In genomic region chr20:3739926-3740599, GRCh38 we compare ENCODE assay signal across 13 cellular contexts. TPM values are rescaled to one million over a fixed set of nuclear protein-coding genes. Genes with fewer than 3 reads are reported as not detected.
DNase-seq lines count a peak whose midpoint lies in the region; ATAC-seq and TF ChIP-seq lines count a peak whose summit lies in the region.
"Had no signal": no experiment of that assay in that cellular context is flagged by ENCODE, and none has a peak within 500 bp of the region (broad histone marks: within the 10 kb centered on the region; RNA-seq: fewer than 3 reads in every experiment).

No MANE protein-coding gene starts in this region.

- H3K4me2 ChIP-seq in GM23338 (no peak overlapping the region), neuronal stem cell (ENCODE audit: insufficient read depth, low read length, poor library complexity, severe bottlenecking) (no peak overlapping the region)

- peak overlapping the region; percentile 79 for H3K4ac ChIP-seq in neuronal stem cell (ENCODE audit: low read length)

- H3K9me3 Mint-ChIP-seq in GM23338, result no peaks in the 10 kb centered on the region
- H3K9me3 Mint-ChIP-seq in activated CD4-positive, alpha-beta memory T cell treated with anti-CD3 and anti-CD28 coated beads, Interleukin-2, amount 10 ng/mL, durations not matched to agents 7 days and 5 days, result no peaks in the 10 kb centered on the region
- H3K9me3 Mint-ChIP-seq: activated T-helper 2 cell treated with anti-CD3 and anti-CD28 coated beads, Interferon-gamma antibody, Interleukin-2, Interleukin-4, amounts not matched to agents 10 μg/mL and 5 μg/mL and 100 μg/mL, durations not matched to agents 14 hours and 24 hours and 36 hours had no signal

- H3K23ac ChIP-seq in neuronal stem cell (ENCODE audit: low read depth, low read length, poor library complexity), result no peak overlapping the region

- H3K27ac ChIP-seq in GM23338 (ENCODE audit: low read depth) (no peak overlapping the region), cingulate gyrus (ENCODE audit: low read depth, low read length) (peak overlapping the region; percentile 60), neuronal stem cell (replicated peaks; ENCODE audit: low read length) (no peak overlapping the region)
- H3K27ac ChIP-seq: ovary had no signal

- no peaks in the 10 kb centered on the region; the same call in 1 of the 2 replicates for H3K4me1 ChIP-seq in GM23338 (ENCODE audit: insufficient read depth)
- peaks cover 6 to 19% of the 10 kb centered on the region in 2 donors for H3K4me1 ChIP-seq in neuronal stem cell (ENCODE audit: control insufficient read depth in 2 of 2, insufficient read depth in 1 of 2, low read depth in 1 of 2, low read length in 2 of 2)

- no peak overlapping the region for H3K27ac Mint-ChIP-seq in GM23338
- H3K27ac Mint-ChIP-seq in activated CD4-positive, alpha-beta memory T cell treated with anti-CD3 and anti-CD28 coated beads, Interleukin-2, amount 10 ng/mL, durations not matched to agents 7 days and 5 days, result no peak overlapping the region
- H3K27ac Mint-ChIP-seq: activated T-helper 2 cell treated with anti-CD3 and anti-CD28 coated beads, Interferon-gamma antibody, Interleukin-2, Interleukin-4, amounts not matched to agents 10 μg/mL and 5 μg/mL and 100 μg/mL, durations not matched to agents 14 hours and 24 hours and 36 hours had no signal

- no peak overlapping the region for H3K4me3 Mint-ChIP-seq in GM23338
- no peak overlapping the region for H3K4me3 Mint-ChIP-seq in activated CD4-positive, alpha-beta memory T cell treated with anti-CD3 and anti-CD28 coated beads, Interleukin-2, amount 10 ng/mL, durations not matched to agents 7 days and 5 days

- peak overlapping the region; percentile 92 for H3K18ac ChIP-seq in neuronal stem cell (ENCODE audit: low read length)

- peak overlapping the region; percentile 19 for H2BK120ac ChIP-seq in neuronal stem cell (ENCODE audit: low read depth, low read length)

- H2AFZ ChIP-seq in GM23338 (no peak overlapping the region), neuronal stem cell (ENCODE audit: low read length) (peak overlapping the region; percentile 86)

- H4K91ac ChIP-seq in neuronal stem cell (ENCODE audit: low read depth, low read length, poor library complexity), result no peak overlapping the region

- no peaks in the 10 kb centered on the region for H4K20me1 ChIP-seq in GM23338 (replicated peaks; ENCODE audit: insufficient read depth)

- H2AK5ac ChIP-seq in neuronal stem cell (ENCODE audit: low read depth, low read length), result peak overlapping the region; percentile 70

- H3K4me1 Mint-ChIP-seq in GM23338, result peaks cover 26% of the 10 kb centered on the region
- H3K4me1 Mint-ChIP-seq in activated CD4-positive, alpha-beta memory T cell treated with anti-CD3 and anti-CD28 coated beads, Interleukin-2, amount 10 ng/mL, durations not matched to agents 7 days and 5 days, result peaks cover 10% of the 10 kb centered on the region

- no peak overlapping the region for H3K14ac ChIP-seq in neuronal stem cell (ENCODE audit: low read length)

- no peaks in the 10 kb centered on the region for H3F3A ChIP-seq in GM23338 (replicated peaks; ENCODE audit: low read depth)

- no peak for TF ChIP-seq CTCF in GM23338 (conservative IDR thresholded peaks at IDR 0.05; ENCODE audit: low read depth in 2 of 2)

- H3K36me3 Mint-ChIP-seq in GM23338 (ENCODE audit: low read depth), result no peaks in the 10 kb centered on the region
- no peaks in the 10 kb centered on the region for H3K36me3 Mint-ChIP-seq in activated CD4-positive, alpha-beta memory T cell treated with anti-CD3 and anti-CD28 coated beads, Interleukin-2, amount 10 ng/mL, durations not matched to agents 7 days and 5 days (ENCODE audit: low read depth)

- H2BK12ac ChIP-seq in neuronal stem cell (ENCODE audit: low read length), result no peak overlapping the region

- no peaks in the 10 kb centered on the region for H3K36me3 ChIP-seq in GM23338 (ENCODE audit: insufficient read depth)
- no peaks in the 10 kb centered on the region for H3K36me3 ChIP-seq in neuronal stem cell (replicated peaks in 1 of 2; ENCODE audit: control insufficient read depth in 2 of 2, insufficient read depth in 2 of 2, low read length in 2 of 2)
- H3K36me3 ChIP-seq: ovary, thyroid gland had no signal

- no peaks in the 10 kb centered on the region for H3K9me2 ChIP-seq in GM23338 (ENCODE audit: insufficient read depth)

- peaks cover 16% of the 10 kb centered on the region for H3K27me3 Mint-ChIP-seq in GM23338 (ENCODE audit: insufficient read depth, low read depth, poor library complexity)
- peaks cover 22% of the 10 kb centered on the region for H3K27me3 Mint-ChIP-seq in activated CD4-positive, alpha-beta memory T cell treated with anti-CD3 and anti-CD28 coated beads, Interleukin-2, amount 10 ng/mL, durations not matched to agents 7 days and 5 days

- no peaks in the 10 kb centered on the region for H3K79me1 ChIP-seq in neuronal stem cell (ENCODE audit: low read depth, low read length)

- ATAC-seq in GM23338 (peak; percentile 11), HG02885 (IDR thresholded peaks at IDR 0.05; ENCODE audit: poor library complexity, unreplicated experiment) (no peak), GM21619 (IDR thresholded peaks at IDR 0.05; ENCODE audit: unreplicated experiment) (no peak)

- no peaks in the 10 kb centered on the region for H3K79me2 ChIP-seq in GM23338 (replicated peaks; ENCODE audit: insufficient read depth)

- CTCF ChIA-PET in activated CD4-positive, alpha-beta memory T cell treated with anti-CD3 and anti-CD28 coated beads, Interleukin-2, amount 10 ng/mL, durations not matched to agents 7 days and 5 days (lab: Charles Lee), result interaction anchor here (0.9 to 1.5 kb wide), 2 partner anchors 10 to 29 kb away, joined by 3 read pairs; no protein-coding TSS in a partner anchor

- H3K9ac ChIP-seq in neuronal stem cell (ENCODE audit: low read depth, low read length, poor library complexity), result peak overlapping the region; percentile 31

- H3K27me3 ChIP-seq in GM23338 (ENCODE audit: insufficient read depth) (no peaks in the 10 kb centered on the region), neuronal stem cell (ENCODE audit: control insufficient read depth in 3 of 3, insufficient read depth in 3 of 3, low read depth in 1 of 3, low read length in 3 of 3) (peaks cover 0 to 15% (median 12%) of the 10 kb centered on the region in 3 experiments)
- H3K27me3 ChIP-seq: ovary, thyroid gland had no signal

- H2BK15ac ChIP-seq in neuronal stem cell (ENCODE audit: low read length), result peak overlapping the region; percentile 13

- H4K8ac ChIP-seq in neuronal stem cell (ENCODE audit: low read depth, low read length), result no peak overlapping the region

- DNase-seq in GM23338 (ENCODE audit: low spot score), result no peak
- no peak for DNase-seq in neuronal stem cell (ENCODE audit: low spot score)
- no peak for DNase-seq in activated CD4-positive, alpha-beta memory T cell treated with anti-CD3 and anti-CD28 coated beads, Interleukin-2, amount 10 ng/mL, durations not matched to agents 7 days and 5 days
- DNase-seq: midbrain, NCI-H226, ovary, thyroid gland had no signal

- H3K9me3 ChIP-seq in neuronal stem cell (replicated peaks in 1 of 2; ENCODE audit: control insufficient read depth in 2 of 2, insufficient read depth in 1 of 2, low read depth in 1 of 2, low read length in 2 of 2), result no peaks in the 10 kb centered on the region
- H3K9me3 ChIP-seq: ovary, thyroid gland had no signal

- H2BK5ac ChIP-seq in neuronal stem cell (ENCODE audit: low read length), result no peak overlapping the region

- POLR2A ChIA-PET in activated CD4-positive, alpha-beta memory T cell treated with anti-CD3 and anti-CD28 coated beads, Interleukin-2, amount 10 ng/mL, durations not matched to agents 7 days and 5 days (lab: Charles Lee), result interaction anchor here (1.7 kb wide), 1 partner anchor 28 kb away, joined by 5 read pairs; the partner anchor contains the start of gene ADISSP

- H3K4me3 ChIP-seq in GM23338 (no peak overlapping the region), neuronal stem cell (ENCODE audit: low read length in 2 of 2) (no peak overlapping the region)
- H3K4me3 ChIP-seq: ovary, thyroid gland had no signal

- no CpG with 5 or more reads among the region's 7 CpGs for WGBS in neuronal stem cell (ENCODE audit: extremely low coverage in 2 of 2, insufficient read length in 2 of 2, insufficient replicate concordance in 1 of 2), 2 donors

RNA-seq across cellular contexts. Expression of gene HSPA12B, which starts 7.6 kb away (rescaled TPM):
- 6.4 and 6.5 TPM in 2 replicates for total RNA-seq in GM23338 (2014; rRNA removed; shearing (Covaris generic))
- 2.8 and 3.3 TPM in 2 replicates for polyA plus RNA-seq in GM23338 (2016; fragmentation: Nextera tagmentation; extraction: Ambion mirVana)
- 0.39 TPM for polyA plus RNA-seq in neuronal stem cell (2013, experiment 1 of 2)
- 0.47 TPM for polyA plus RNA-seq in neuronal stem cell (2013, experiment 2 of 2)
- total RNA-seq in activated CD4-positive, alpha-beta memory T cell treated with anti-CD3 and anti-CD28 coated beads, Interleukin-2, amount 10 ng/mL, durations not matched to agents 7 days and 5 days, result under 1 TPM in 1 of 2 experiments, not detected in 1; 0.08 TPM
- total RNA-seq: astrocyte had no signal

RNA-seq across cellular contexts. Expression of gene ADISSP, which starts 27.5 kb away (rescaled TPM):
- 79.0 and 86.6 TPM in 2 replicates for total RNA-seq in GM23338 (2014; rRNA removed; shearing (Covaris generic))
- polyA plus RNA-seq in GM23338 (2016; fragmentation: Nextera tagmentation; extraction: Ambion mirVana), result 126 and 131 TPM in 2 replicates
- 57.7 TPM for polyA plus RNA-seq in neuronal stem cell (2013, experiment 1 of 2)
- polyA plus RNA-seq in neuronal stem cell (2013, experiment 2 of 2), result 57.2 TPM
- total RNA-seq in activated CD4-positive, alpha-beta memory T cell treated with anti-CD3 and anti-CD28 coated beads, Interleukin-2, amount 10 ng/mL, durations not matched to agents 7 days and 5 days, result 10 to 100 TPM; 20.7 to 23.4 TPM

RNA-seq across cellular contexts. Expression of gene SIGLEC1, which starts 27.7 kb away (rescaled TPM):
- not detected in 2 replicates for total RNA-seq in GM23338 (2014; rRNA removed; shearing (Covaris generic))
- polyA plus RNA-seq in GM23338 (2016; fragmentation: Nextera tagmentation; extraction: Ambion mirVana), result not detected in 2 replicates
- 0.01 TPM for polyA plus RNA-seq in neuronal stem cell (2013, experiment 1 of 2)
- polyA plus RNA-seq in neuronal stem cell (2013, experiment 2 of 2), result 0.01 TPM
- total RNA-seq in activated CD4-positive, alpha-beta memory T cell treated with anti-CD3 and anti-CD28 coated beads, Interleukin-2, amount 10 ng/mL, durations not matched to agents 7 days and 5 days, result under 1 TPM in 1 of 2 experiments, not detected in 1; 0.03 TPM
- total RNA-seq: activated T-helper 2 cell treated with anti-CD3 and anti-CD28 coated beads, Interferon-gamma antibody, Interleukin-2, Interleukin-4, amounts not matched to agents 10 μg/mL and 5 μg/mL and 100 μg/mL, durations not matched to agents 14 hours and 24 hours and 36 hours; astrocyte; dermis blood vessel endothelial cell had no signal

RNA-seq across cellular contexts. Expression of gene SPEF1, which starts 41.2 kb away (rescaled TPM):
- total RNA-seq in GM23338 (2014; rRNA removed; shearing (Covaris generic)), result 0.69 and 1.3 TPM in 2 replicates
- 0.68 and 0.85 TPM in 2 replicates for polyA plus RNA-seq in GM23338 (2016; fragmentation: Nextera tagmentation; extraction: Ambion mirVana)
- polyA plus RNA-seq in neuronal stem cell (2013, experiment 1 of 2), result 0.13 TPM
- polyA plus RNA-seq in neuronal stem cell (2013, experiment 2 of 2), result 0.21 TPM
- total RNA-seq in activated CD4-positive, alpha-beta memory T cell treated with anti-CD3 and anti-CD28 coated beads, Interleukin-2, amount 10 ng/mL, durations not matched to agents 7 days and 5 days, result not detected
- total RNA-seq: activated T-helper 2 cell treated with anti-CD3 and anti-CD28 coated beads, Interferon-gamma antibody, Interleukin-2, Interleukin-4, amounts not matched to agents 10 μg/mL and 5 μg/mL and 100 μg/mL, durations not matched to agents 14 hours and 24 hours and 36 hours; dermis blood vessel endothelial cell had no signal

RNA-seq across cellular contexts. Expression of gene CENPB, which starts 46.5 kb away (rescaled TPM):
- total RNA-seq in GM23338 (2014; rRNA removed; shearing (Covaris generic)), result 44.3 and 52.1 TPM in 2 replicates
- 9.5 and 10.8 TPM in 2 replicates for polyA plus RNA-seq in GM23338 (2016; fragmentation: Nextera tagmentation; extraction: Ambion mirVana)
- polyA plus RNA-seq in neuronal stem cell (2013, experiment 1 of 2), result 21.7 TPM
- polyA plus RNA-seq in neuronal stem cell (2013, experiment 2 of 2), result 21.0 TPM
- 10 to 100 TPM; 67.0 to 68.0 TPM for total RNA-seq in activated CD4-positive, alpha-beta memory T cell treated with anti-CD3 and anti-CD28 coated beads, Interleukin-2, amount 10 ng/mL, durations not matched to agents 7 days and 5 days
